ENCODE assay signal across 8 cellular contexts in the genomic region with DNA sequence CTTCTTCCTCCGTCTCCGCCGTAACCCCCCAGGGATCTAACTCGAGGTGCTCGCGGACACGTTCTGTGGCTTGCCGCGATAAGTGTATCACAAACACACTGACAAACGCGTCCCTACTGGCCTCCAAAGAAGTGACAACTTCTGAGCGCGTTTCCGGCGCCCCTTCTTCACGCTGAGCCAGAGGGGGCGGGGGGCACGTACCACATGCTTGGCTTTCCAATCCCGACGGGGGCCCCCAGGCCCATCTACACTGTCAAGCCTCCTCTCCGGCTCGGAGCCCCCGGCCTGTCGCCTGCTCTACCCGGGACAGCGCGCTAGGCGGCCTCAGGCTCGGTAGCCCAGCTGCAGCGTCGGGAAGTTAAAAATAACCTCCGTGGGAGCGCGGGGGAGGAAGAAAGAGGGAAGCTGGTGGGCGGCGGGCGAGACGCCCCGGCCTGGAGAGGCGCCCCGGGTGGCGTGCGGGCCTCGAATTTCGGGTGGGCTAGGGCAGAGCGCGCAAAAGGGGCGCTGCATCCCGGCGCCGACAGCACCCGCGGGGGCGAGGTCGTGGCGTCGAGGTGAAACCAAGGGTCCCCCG. TPM values are rescaled to one million over a fixed set of nuclear protein-coding genes. Genes with fewer than 3 reads are reported as not detected.
A peak's percentile ranks its signal among the peaks of the same experiment; 100 is the strongest.
DNase-seq lines count a peak whose midpoint lies in the region; ATAC-seq, FAIRE-seq and TF ChIP-seq lines count a peak whose summit lies in the region.

No MANE protein-coding gene starts in this region.

- FAIRE-seq in small intestine (lab: Jason Lieb, UNC), result no peak

- peak; percentile 60 for DNase-seq in RPMI7951 (ENCODE audit: low read depth)
- peak in 1 of 2 donors; percentile 76 for DNase-seq in ascending aorta (ENCODE audit: low spot score in 2 of 2)
- no peak for DNase-seq in iPS DF 6.9 (ENCODE audit: low read depth, low spot score)
- DNase-seq in small intestine, result no peak
- no peak for DNase-seq in NCI-H187 (lab: John Stamatoyannopoulos, UW)

- no peaks in the 10 kb centered on the region for H3K27me3 ChIP-seq in ascending aorta
- peaks cover 16% of the 10 kb centered on the region; the same call in 1 of the 2 replicates for H3K27me3 ChIP-seq in iPS DF 6.9 (ENCODE audit: control insufficient read depth, insufficient read depth, low read length)
- no peaks in the 10 kb centered on the region for H3K27me3 ChIP-seq in small intestine (ENCODE audit: control insufficient read depth in 2 of 2, insufficient read depth in 2 of 2, low read length in 2 of 2)

- ATAC-seq in HG02759 (IDR thresholded peaks at IDR 0.05; ENCODE audit: unreplicated experiment) (peak; percentile 9), GM19397 (IDR thresholded peaks at IDR 0.05; ENCODE audit: unreplicated experiment) (no peak)

- intact Hi-C loops in ascending aorta (cut with DNase I), result no loop called here

- TF ChIP-seq CTCF in ascending aorta (IDR thresholded peaks at IDR 0.05), result peak; percentile 21 to 40 (median 35)

- H3K27ac ChIP-seq in ascending aorta (peak overlapping the region; percentile 90 to 94), iPS DF 6.9 (ENCODE audit: low read length) (no peak overlapping the region), small intestine (ENCODE audit: low read depth in 1 of 2, low read length in 1 of 2) (peak overlapping the region; percentile 62 to 89)

- peak overlapping the region; percentile 56; the same call in 1 of the 2 replicates for H3K4me3 ChIP-seq in GM08714 (ENCODE audit: low read length)
- peak overlapping the region; percentile 67 to 93 for H3K4me3 ChIP-seq in ascending aorta
- H3K4me3 ChIP-seq in iPS DF 6.9 (ENCODE audit: low read length), result peak overlapping the region; percentile 74; the same call in 1 of the 2 replicates
- peak overlapping the region; percentile 36 to 66 for H3K4me3 ChIP-seq in small intestine (ENCODE audit: low read depth in 1 of 2, low read length in 2 of 2)

- no CpG with 5 or more reads among the region's 58 CpGs for WGBS in iPS DF 6.9 (ENCODE audit: insufficient coverage, insufficient read length)
- WGBS in small intestine, 3 donors, result 0% methylated on average over 45 to 58 of the region's 58 CpGs

- no peaks in the 10 kb centered on the region for H3K9me3 ChIP-seq in ascending aorta
- no peaks in the 10 kb centered on the region for H3K9me3 ChIP-seq in iPS DF 6.9 (ENCODE audit: control insufficient read depth, insufficient read depth, low read length)
- no peaks in the 10 kb centered on the region for H3K9me3 ChIP-seq in small intestine (ENCODE audit: control insufficient read depth, low read depth)

- H3K4me1 ChIP-seq in ascending aorta (peaks cover 6 to 26% of the 10 kb centered on the region in 2 donors), iPS DF 6.9 (ENCODE audit: control insufficient read depth, insufficient read depth, low read length) (peaks cover 5% of the 10 kb centered on the region; the same call in 1 of the 2 replicates), small intestine (ENCODE audit: control insufficient read depth in 2 of 2, insufficient read depth in 1 of 2, low read depth in 1 of 2, low read length in 1 of 2) (no peaks in the 10 kb centered on the region)

- no peaks in the 10 kb centered on the region for H3K36me3 ChIP-seq in ascending aorta
- no peaks in the 10 kb centered on the region for H3K36me3 ChIP-seq in iPS DF 6.9 (ENCODE audit: control insufficient read depth, insufficient read depth, low read length)
- no peaks in the 10 kb centered on the region for H3K36me3 ChIP-seq in small intestine (ENCODE audit: control insufficient read depth in 2 of 2, insufficient read depth in 2 of 2, low read length in 2 of 2)

RNA-seq across cellular contexts. Expression of a gene that starts 0.7 kb away (rescaled TPM):
- total RNA-seq in RPMI7951 (2014; rRNA removed; shearing (Covaris generic)), result 34.6 and 37.6 TPM in 2 replicates
- total RNA-seq in ascending aorta, result 120 TPM
- polyA plus RNA-seq in small intestine, result 10 to 100 TPM; 10.5 to 12.7 (median 11.6) TPM

RNA-seq across cellular contexts. Expression of a gene that starts 30.0 kb away (rescaled TPM):
- total RNA-seq in RPMI7951 (2014; rRNA removed; shearing (Covaris generic)), result 54.8 and 55.7 TPM in 2 replicates
- total RNA-seq in ascending aorta, result 16.1 TPM
- 10 to 100 TPM; 32.2 to 34.9 (median 32.5) TPM for polyA plus RNA-seq in small intestine
